Comparison of ENCODE assay signal across 1 cellular context in the genomic region with DNA sequence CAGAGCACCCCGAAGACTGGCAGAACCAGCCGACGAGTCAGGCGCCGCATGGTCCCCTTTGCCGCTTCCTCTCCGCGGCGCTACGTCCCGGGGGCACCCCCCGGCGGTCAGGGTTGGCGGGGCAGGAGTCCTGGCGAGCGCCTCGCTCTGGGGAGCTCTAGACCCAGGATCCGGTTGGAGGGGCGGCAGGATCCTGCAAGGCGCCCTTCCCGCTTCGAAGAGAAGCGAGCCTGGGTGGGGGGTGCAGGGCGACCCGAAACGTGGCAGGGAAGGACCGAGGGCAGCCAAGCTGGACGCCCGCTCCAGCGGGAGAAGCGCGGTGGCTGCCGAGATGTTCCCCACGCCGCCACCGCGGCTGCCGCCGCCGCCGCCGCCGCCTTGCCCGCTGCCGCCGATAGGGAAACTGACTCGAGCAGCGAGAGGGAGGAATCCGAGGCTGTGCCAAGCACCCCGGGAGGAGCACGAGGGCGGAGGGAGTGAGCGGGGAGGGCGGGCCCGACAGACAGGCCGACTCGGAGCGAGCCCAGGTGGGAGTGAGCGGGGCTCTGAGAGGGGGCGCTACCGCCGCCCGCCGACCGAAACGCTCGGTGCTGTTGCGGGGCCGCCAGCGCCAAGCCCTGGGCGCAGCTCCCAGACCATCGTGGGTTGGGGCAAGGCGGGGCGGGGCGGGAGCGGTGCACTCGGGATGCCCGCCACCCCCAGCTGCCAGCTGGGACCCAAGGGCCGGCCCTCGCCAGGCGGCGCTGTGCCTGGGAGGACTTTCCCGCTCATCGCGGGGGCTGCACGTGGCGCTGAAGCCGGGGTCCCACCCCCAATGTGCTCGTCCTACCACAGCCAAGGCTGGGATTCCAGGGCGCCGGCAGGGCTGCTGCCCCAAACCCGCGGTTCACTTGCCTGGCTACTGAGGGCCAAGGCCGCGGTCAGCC.
TF ChIP-seq lines count a peak whose summit lies in the region.

A gene with protein sequence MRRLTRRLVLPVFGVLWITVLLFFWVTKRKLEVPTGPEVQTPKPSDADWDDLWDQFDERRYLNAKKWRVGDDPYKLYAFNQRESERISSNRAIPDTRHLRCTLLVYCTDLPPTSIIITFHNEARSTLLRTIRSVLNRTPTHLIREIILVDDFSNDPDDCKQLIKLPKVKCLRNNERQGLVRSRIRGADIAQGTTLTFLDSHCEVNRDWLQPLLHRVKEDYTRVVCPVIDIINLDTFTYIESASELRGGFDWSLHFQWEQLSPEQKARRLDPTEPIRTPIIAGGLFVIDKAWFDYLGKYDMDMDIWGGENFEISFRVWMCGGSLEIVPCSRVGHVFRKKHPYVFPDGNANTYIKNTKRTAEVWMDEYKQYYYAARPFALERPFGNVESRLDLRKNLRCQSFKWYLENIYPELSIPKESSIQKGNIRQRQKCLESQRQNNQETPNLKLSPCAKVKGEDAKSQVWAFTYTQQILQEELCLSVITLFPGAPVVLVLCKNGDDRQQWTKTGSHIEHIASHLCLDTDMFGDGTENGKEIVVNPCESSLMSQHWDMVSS (minus strand): TSS at position 404 of the 926 bp plus-strand sequence. CDS start 354 bp downstream, at position 50.

TF ChIP-seq in HEK293, 187 proteins besides CTCF, POLR2A, EP300 and RAD21 (continued from another document and continues in another):
- TF ChIP-seq, protein P1, sequence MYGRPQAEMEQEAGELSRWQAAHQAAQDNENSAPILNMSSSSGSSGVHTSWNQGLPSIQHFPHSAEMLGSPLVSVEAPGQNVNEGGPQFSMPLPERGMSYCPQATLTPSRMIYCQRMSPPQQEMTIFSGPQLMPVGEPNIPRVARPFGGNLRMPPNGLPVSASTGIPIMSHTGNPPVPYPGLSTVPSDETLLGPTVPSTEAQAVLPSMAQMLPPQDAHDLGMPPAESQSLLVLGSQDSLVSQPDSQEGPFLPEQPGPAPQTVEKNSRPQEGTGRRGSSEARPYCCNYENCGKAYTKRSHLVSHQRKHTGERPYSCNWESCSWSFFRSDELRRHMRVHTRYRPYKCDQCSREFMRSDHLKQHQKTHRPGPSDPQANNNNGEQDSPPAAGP (tag by site-specific recombination; IDR thresholded peaks at IDR 0.05) = 0 out of 2 replicates have a peak, but pooled peaks have one; percentile 13
- TF ChIP-seq ZNF521 (tag by site-specific recombination; IDR thresholded peaks at IDR 0.05) (no peak), YY1 (tag by site-specific recombination; IDR thresholded peaks at IDR 0.05) (no peak), ZNF48 (tag by site-specific recombination; IDR thresholded peaks at IDR 0.05) (no peak), ZNF529 (tag by site-specific recombination; IDR thresholded peaks at IDR 0.05; ENCODE audit: insufficient replicate concordance) (no peak), ZNF776 (tag by site-specific recombination; IDR thresholded peaks at IDR 0.05; ENCODE audit: borderline replicate concordance) (no peak), ZNF24 (tag by site-specific recombination; IDR thresholded peaks at IDR 0.05) (0 out of 2 replicates have a peak, but pooled peaks have one; percentile 25), ZNF416 (tag by site-specific recombination; IDR thresholded peaks at IDR 0.05) (no peak), ZNF600 (tag by site-specific recombination; IDR thresholded peaks at IDR 0.05) (peak; percentile 30), ZNF239 (tag by site-specific recombination; IDR thresholded peaks at IDR 0.05) (no peak), BCL11B (tag by site-specific recombination; IDR thresholded peaks at IDR 0.05; ENCODE audit: low read depth) (no peak), ZNF585B (tag by site-specific recombination; IDR thresholded peaks at IDR 0.05) (no peak), ZFHX2 (tag by site-specific recombination; conservative IDR thresholded peaks at IDR 0.05) (peak; percentile 81), GLIS2 (tag by site-specific recombination; IDR thresholded peaks at IDR 0.05) (peak; percentile 88), ZNF19 (tag by site-specific recombination; IDR thresholded peaks at IDR 0.05; ENCODE audit: low read depth) (no peak), SETDB1 (IDR thresholded peaks at IDR 0.05; ENCODE audit: insufficient read length, low read length) (no peak), ZBTB1 (tag by site-specific recombination; IDR thresholded peaks at IDR 0.05) (no peak), YY2 (tag by site-specific recombination; IDR thresholded peaks at IDR 0.05) (no peak), ZFP41 (tag by site-specific recombination; IDR thresholded peaks at IDR 0.05; ENCODE audit: borderline replicate concordance) (no peak), KLF16 (tag by site-specific recombination; IDR thresholded peaks at IDR 0.05) (peak; percentile 51; the same call in 1 of the 2 replicates), ZNF324 (tag by site-specific recombination; IDR thresholded peaks at IDR 0.05) (no peak), ZNF155 (tag by site-specific recombination; IDR thresholded peaks at IDR 0.05) (no peak), ZNF701 (tag by site-specific recombination; IDR thresholded peaks at IDR 0.05) (no peak), SP3 (tag by site-specific recombination; IDR thresholded peaks at IDR 0.05) (peak; percentile 67), ZNF133 (tag by site-specific recombination; IDR thresholded peaks at IDR 0.05) (no peak), ZNF423 (tag by site-specific recombination; IDR thresholded peaks at IDR 0.05) (peak; percentile 56; the same call in 1 of the 2 replicates), ZNF37A (tag by site-specific recombination; IDR thresholded peaks at IDR 0.05) (peak; percentile 16; the same call in 1 of the 2 replicates), OSR2 (tag by site-specific recombination; IDR thresholded peaks at IDR 0.05) (no peak), WT1 (tag by site-specific recombination; IDR thresholded peaks at IDR 0.05) (peak; percentile 13; the same call in 1 of the 2 replicates), KLF9 (tag by site-specific recombination; IDR thresholded peaks at IDR 0.05; ENCODE audit: low read depth) (peak; percentile 64), ZBTB17 (tag by site-specific recombination; IDR thresholded peaks at IDR 0.05) (peak; percentile 81)
- TF ChIP-seq, protein P2, sequence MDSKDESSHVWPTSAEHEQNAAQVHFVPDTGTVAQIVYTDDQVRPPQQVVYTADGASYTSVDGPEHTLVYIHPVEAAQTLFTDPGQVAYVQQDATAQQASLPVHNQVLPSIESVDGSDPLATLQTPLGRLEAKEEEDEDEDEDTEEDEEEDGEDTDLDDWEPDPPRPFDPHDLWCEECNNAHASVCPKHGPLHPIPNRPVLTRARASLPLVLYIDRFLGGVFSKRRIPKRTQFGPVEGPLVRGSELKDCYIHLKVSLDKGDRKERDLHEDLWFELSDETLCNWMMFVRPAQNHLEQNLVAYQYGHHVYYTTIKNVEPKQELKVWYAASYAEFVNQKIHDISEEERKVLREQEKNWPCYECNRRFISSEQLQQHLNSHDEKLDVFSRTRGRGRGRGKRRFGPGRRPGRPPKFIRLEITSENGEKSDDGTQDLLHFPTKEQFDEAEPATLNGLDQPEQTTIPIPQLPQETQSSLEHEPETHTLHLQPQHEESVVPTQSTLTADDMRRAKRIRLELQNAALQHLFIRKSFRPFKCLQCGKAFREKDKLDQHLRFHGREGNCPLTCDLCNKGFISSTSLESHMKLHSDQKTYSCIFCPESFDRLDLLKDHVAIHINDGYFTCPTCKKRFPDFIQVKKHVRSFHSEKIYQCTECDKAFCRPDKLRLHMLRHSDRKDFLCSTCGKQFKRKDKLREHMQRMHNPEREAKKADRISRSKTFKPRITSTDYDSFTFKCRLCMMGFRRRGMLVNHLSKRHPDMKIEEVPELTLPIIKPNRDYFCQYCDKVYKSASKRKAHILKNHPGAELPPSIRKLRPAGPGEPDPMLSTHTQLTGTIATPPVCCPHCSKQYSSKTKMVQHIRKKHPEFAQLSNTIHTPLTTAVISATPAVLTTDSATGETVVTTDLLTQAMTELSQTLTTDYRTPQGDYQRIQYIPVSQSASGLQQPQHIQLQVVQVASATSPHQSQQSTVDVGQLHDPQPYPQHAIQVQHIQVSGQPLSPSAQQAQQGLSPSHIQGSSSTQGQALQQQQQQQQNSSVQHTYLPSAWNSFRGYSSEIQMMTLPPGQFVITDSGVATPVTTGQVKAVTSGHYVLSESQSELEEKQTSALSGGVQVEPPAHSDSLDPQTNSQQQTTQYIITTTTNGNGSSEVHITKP (tag by site-specific recombination; IDR thresholded peaks at IDR 0.05) = peak; percentile 71
- TF ChIP-seq, protein P3, sequence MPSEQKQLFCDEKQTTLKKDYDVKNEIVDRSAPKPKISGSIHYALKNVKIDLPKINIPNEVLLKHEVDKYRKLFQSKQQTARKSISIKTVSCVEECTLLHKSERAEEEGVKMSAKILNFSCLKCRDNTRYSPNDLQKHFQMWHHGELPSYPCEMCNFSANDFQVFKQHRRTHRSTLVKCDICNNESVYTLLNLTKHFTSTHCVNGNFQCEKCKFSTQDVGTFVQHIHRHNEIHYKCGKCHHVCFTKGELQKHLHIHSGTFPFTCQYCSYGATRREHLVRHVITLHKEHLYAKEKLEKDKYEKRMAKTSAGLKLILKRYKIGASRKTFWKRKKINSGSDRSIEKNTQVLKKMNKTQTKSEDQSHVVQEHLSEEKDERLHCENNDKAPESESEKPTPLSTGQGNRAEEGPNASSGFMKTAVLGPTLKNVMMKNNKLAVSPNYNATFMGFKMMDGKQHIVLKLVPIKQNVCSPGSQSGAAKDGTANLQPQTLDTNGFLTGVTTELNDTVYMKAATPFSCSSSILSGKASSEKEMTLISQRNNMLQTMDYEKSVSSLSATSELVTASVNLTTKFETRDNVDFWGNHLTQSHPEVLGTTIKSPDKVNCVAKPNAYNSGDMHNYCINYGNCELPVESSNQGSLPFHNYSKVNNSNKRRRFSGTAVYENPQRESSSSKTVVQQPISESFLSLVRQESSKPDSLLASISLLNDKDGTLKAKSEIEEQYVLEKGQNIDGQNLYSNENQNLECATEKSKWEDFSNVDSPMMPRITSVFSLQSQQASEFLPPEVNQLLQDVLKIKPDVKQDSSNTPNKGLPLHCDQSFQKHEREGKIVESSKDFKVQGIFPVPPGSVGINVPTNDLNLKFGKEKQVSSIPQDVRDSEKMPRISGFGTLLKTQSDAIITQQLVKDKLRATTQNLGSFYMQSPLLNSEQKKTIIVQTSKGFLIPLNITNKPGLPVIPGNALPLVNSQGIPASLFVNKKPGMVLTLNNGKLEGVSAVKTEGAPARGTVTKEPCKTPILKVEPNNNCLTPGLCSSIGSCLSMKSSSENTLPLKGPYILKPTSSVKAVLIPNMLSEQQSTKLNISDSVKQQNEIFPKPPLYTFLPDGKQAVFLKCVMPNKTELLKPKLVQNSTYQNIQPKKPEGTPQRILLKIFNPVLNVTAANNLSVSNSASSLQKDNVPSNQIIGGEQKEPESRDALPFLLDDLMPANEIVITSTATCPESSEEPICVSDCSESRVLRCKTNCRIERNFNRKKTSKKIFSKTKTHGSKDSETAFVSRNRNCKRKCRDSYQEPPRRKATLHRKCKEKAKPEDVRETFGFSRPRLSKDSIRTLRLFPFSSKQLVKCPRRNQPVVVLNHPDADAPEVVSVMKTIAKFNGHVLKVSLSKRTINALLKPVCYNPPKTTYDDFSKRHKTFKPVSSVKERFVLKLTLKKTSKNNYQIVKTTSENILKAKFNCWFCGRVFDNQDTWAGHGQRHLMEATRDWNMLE (tag by site-specific recombination; conservative IDR thresholded peaks at IDR 0.05; ENCODE audit: low read depth) = no peak
- TF ChIP-seq, protein P4, sequence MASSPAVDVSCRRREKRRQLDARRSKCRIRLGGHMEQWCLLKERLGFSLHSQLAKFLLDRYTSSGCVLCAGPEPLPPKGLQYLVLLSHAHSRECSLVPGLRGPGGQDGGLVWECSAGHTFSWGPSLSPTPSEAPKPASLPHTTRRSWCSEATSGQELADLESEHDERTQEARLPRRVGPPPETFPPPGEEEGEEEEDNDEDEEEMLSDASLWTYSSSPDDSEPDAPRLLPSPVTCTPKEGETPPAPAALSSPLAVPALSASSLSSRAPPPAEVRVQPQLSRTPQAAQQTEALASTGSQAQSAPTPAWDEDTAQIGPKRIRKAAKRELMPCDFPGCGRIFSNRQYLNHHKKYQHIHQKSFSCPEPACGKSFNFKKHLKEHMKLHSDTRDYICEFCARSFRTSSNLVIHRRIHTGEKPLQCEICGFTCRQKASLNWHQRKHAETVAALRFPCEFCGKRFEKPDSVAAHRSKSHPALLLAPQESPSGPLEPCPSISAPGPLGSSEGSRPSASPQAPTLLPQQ (tag by site-specific recombination; IDR thresholded peaks at IDR 0.05) = peak; percentile 84
- TF ChIP-seq, protein P5, sequence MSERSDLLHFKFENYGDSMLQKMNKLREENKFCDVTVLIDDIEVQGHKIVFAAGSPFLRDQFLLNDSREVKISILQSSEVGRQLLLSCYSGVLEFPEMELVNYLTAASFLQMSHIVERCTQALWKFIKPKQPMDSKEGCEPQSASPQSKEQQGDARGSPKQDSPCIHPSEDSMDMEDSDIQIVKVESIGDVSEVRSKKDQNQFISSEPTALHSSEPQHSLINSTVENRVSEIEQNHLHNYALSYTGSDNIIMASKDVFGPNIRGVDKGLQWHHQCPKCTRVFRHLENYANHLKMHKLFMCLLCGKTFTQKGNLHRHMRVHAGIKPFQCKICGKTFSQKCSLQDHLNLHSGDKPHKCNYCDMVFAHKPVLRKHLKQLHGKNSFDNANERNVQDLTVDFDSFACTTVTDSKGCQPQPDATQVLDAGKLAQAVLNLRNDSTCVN (tag by site-specific recombination; optimal IDR thresholded peaks at IDR 0.05) = peak; percentile 70
- TF ChIP-seq, protein P6, sequence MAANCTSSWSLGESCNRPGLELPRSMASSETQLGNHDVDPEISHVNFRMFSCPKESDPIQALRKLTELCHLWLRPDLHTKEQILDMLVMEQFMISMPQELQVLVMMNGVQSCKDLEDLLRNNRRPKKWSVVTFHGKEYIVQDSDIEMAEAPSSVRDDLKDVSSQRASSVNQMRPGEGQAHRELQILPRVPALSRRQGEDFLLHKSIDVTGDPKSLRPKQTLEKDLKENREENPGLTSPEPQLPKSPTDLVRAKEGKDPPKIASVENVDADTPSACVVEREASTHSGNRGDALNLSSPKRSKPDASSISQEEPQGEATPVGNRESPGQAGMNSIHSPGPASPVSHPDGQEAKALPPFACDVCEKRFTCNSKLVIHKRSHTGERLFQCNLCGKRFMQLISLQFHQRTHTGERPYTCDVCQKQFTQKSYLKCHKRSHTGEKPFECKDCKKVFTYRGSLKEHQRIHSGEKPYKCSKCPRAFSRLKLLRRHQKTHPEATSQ (tag by site-specific recombination; IDR thresholded peaks at IDR 0.05) = no peak
- TF ChIP-seq, protein P7, sequence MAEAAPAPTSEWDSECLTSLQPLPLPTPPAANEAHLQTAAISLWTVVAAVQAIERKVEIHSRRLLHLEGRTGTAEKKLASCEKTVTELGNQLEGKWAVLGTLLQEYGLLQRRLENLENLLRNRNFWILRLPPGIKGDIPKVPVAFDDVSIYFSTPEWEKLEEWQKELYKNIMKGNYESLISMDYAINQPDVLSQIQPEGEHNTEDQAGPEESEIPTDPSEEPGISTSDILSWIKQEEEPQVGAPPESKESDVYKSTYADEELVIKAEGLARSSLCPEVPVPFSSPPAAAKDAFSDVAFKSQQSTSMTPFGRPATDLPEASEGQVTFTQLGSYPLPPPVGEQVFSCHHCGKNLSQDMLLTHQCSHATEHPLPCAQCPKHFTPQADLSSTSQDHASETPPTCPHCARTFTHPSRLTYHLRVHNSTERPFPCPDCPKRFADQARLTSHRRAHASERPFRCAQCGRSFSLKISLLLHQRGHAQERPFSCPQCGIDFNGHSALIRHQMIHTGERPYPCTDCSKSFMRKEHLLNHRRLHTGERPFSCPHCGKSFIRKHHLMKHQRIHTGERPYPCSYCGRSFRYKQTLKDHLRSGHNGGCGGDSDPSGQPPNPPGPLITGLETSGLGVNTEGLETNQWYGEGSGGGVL (tag by site-specific recombination; IDR thresholded peaks at IDR 0.05) = peak; percentile 79
